ENCODE assay signal across 1 cellular context in the genomic region with DNA sequence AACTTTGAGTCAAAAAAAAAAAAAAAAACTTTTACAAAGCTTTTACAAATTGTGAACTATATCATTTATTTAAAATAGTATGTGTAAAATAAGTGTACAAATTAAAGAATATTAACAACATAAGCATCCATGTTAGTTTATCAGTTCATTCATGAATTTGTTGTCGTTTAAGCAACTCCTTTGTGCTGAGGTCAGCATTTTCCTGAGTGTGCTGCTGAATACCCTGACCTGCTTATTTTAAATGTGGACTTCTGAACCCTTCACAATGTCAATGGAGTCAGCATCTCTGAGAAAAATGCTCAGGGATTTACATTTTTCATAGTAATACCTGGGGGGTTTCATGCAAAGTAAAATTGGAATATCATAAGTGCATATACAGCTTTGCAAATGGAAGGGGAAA.
TF ChIP-seq lines count a peak whose summit lies in the region.

No MANE protein-coding gene starts in this region.

TF ChIP-seq in K562, 482 proteins besides CTCF, POLR2A, EP300 and RAD21 (continued from another document):
- TF ChIP-seq, protein P1, sequence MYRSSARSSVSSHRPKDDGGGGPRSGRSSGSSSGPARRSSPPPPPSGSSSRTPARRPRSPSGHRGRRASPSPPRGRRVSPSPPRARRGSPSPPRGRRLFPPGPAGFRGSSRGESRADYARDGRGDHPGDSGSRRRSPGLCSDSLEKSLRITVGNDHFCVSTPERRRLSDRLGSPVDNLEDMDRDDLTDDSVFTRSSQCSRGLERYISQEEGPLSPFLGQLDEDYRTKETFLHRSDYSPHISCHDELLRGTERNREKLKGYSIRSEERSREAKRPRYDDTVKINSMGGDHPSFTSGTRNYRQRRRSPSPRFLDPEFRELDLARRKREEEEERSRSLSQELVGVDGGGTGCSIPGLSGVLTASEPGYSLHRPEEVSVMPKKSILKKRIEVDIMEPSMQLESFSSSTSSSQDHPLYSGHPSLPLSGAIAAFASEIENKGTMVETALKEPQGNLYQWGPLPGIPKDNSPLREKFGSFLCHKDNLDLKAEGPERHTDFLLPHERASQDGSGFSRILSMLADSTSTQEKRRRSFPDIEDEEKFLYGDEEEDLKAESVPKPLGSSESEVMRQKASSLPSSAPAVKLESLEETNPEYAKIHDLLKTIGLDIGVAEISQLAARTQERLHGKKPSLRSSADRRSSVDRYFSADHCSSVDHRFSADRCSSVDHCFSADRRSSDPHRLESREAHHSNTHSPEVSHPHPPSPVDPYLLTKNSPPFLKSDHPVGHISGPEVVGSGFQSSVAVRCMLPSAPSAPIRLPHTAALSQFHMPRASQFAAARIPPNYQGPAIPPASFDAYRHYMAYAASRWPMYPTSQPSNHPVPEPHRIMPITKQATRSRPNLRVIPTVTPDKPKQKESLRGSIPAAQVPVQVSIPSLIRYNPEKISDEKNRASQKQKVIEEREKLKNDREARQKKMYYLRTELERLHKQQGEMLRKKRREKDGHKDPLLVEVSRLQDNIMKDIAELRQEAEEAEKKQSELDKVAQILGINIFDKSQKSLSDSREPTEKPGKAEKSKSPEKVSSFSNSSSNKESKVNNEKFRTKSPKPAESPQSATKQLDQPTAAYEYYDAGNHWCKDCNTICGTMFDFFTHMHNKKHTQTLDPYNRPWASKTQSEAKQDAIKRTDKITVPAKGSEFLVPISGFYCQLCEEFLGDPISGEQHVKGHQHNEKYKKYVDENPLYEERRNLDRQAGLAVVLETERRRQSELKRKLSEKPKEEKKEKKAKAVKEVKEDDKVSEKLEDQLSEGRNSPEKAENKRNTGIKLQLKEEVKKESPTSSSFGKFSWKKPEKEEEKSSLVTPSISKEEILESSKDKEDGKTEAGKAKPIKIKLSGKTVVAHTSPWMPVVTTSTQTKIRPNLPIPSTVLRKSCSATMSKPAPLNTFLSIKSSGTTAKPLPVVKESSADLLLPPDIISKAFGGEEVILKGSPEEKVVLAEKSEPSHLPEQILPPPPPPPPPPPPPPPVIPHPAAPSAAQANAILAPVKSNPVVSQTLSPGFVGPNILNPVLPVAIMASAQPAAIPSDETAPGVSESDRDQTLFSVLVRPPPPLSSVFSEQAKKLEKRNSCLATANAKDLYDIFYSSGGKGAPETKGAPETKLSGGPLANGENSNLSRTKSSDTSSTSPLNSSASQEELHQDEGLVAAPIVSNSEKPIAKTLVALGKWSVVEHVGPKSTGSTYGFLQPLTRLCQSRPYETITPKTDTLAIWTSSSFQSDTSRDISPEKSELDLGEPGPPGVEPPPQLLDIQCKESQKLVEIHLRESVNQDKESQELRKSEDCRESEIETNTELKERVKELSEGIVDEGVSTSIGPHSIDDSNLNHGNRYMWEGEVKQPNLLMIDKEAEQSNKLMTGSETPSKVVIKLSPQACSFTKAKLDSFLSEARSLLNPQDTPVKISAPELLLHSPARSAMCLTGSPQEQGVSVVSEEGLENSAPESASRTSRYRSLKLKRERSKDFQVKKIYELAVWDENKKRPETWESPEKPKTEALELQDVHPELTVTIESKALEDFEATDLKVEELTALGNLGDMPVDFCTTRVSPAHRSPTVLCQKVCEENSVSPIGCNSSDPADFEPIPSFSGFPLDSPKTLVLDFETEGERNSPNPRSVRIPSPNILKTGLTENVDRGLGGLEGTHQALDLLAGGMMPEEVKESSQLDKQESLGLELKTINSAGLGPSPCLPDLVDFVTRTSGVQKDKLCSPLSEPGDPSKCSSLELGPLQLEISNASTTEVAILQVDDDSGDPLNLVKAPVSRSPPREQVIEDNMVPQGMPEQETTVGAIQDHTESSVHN (IDR thresholded peaks at IDR 0.05; ENCODE audit: borderline replicate concordance in 1 of 2, low read depth in 1 of 2), result no peak
- TF ChIP-seq C11orf30 (IDR thresholded peaks at IDR 0.05; ENCODE audit: low read depth), result peak; percentile 91
- TF ChIP-seq ZNF668 (CRISPR knock-in tag; IDR thresholded peaks at IDR 0.05), result no peak
